ENCODE assay signal across 10 cellular contexts in the genomic region with DNA sequence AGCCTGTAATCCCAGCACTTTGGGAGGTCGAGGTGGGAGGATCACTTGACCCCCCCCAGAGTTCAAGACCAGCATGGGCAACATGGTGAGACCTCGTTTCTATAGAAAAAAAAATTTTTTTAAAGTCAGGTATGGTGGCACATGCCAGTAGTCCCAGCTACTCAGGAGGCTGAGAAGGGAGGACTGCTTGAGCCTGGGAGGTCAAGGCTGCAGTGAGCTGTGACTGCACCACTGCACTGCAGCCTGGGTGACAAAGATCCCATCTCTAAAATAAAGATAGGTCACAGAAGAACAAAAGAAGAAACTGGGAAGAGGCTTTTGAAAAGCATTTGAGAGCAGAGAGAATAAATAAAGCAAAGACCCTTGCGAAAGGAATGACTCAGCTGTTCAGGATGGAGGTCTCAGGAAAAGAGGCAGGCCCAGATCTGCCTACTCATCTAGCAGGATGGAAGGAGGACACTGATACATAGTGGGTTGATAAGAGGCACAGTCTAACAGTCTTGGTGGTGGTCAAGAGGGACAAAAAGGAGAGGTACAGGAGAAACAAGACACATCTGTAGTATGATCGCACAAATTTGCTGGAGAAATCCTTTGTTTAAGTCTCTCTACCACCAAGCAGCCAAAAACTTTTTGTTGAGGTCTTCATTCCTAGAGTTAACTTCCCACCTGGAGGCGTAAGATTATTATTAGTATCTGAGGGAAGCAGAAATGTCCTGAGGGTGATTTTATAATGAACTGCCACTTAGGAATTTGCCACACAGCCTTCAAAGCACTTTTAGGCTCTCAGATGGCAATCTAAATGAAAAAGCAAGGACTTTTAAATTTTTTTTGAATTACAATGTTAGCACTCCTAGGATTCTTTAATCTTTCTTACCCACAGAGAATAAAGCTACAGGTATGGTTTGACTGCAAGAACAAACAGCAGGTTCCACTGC. TPM values are rescaled to one million over a fixed set of nuclear protein-coding genes. Genes with fewer than 3 reads are reported as not detected.
DNase-seq lines count a peak whose midpoint lies in the region; ATAC-seq and TF ChIP-seq lines count a peak whose summit lies in the region.
"Had no signal": no experiment of that assay in that cellular context is flagged by ENCODE, and none has a peak within 500 bp of the region (broad histone marks: within the 10 kb centered on the region; RNA-seq: fewer than 3 reads in every experiment).

No MANE protein-coding gene starts in this region.

- no peak overlapping the region for H2AFZ ChIP-seq in GM23248
- no peak overlapping the region for H2AFZ ChIP-seq in OCI-LY3 (ENCODE audit: low read depth, low read length)

- H3K27ac ChIP-seq in GM23248 (no peak overlapping the region), OCI-LY3 (ENCODE audit: low read length) (no peak overlapping the region)

- H3K9me3 ChIP-seq in GM23248 (ENCODE audit: low read depth) (no peaks in the 10 kb centered on the region), OCI-LY3 (ENCODE audit: insufficient read depth, low read length) (no peaks in the 10 kb centered on the region)

- peaks cover 17% of the 10 kb centered on the region; the same call in 1 of the 2 replicates for H3K36me3 ChIP-seq in GM23248 (ENCODE audit: low read depth)
- peaks cover 6% of the 10 kb centered on the region for H3K36me3 ChIP-seq in OCI-LY3 (replicated peaks; ENCODE audit: low read depth, low read length)

- 90 to 93% methylated on average over 5 of the region's 5 CpGs for WGBS in GM23248 (ENCODE audit: low coverage in 1 of 2, low lambda C conversion rate in 2 of 2, missing lambda C conversion rate in 2 of 2), 2 experiments

- no peak for ATAC-seq in central memory CD8-positive, alpha-beta T cell (replicated peaks; ENCODE audit: extremely low read depth, poor library complexity, severe bottlenecking)

- H3F3A ChIP-seq in GM23248 (ENCODE audit: insufficient read depth): 0 out of 2 replicates have a peak, but pooled peaks cover 6% of the 10 kb centered on the region

- H4K20me1 ChIP-seq in GM23248 (ENCODE audit: insufficient read depth): no peaks in the 10 kb centered on the region
- H4K20me1 ChIP-seq in OCI-LY3 (ENCODE audit: insufficient read depth, low read length): peaks cover 15% of the 10 kb centered on the region

- DNase-seq in GM23248 (peak; percentile 53), nephron progenitor cell (no peak), A172 (ENCODE audit: low spot score) (no peak), mesenteric fat pad (ENCODE audit: low spot score) (no peak), middle frontal gyrus (ENCODE audit: extremely low spot score, low spot score) (no peak), COR-L47 (lab: John Stamatoyannopoulos, UW) (no peak)
- no peak for DNase-seq in central memory CD8-positive, alpha-beta T cell (ENCODE audit: low spot score in 2 of 2)
- DNase-seq: NCI-H2107 had no signal

- peaks cover 5% of the 10 kb centered on the region for H3K4me1 Mint-ChIP-seq in central memory CD8-positive, alpha-beta T cell
- H3K4me1 Mint-ChIP-seq in nephron progenitor cell: no peaks in the 10 kb centered on the region

- no peaks in the 10 kb centered on the region for H3K27me3 ChIP-seq in GM23248 (replicated peaks; ENCODE audit: insufficient read depth)
- H3K27me3 ChIP-seq in OCI-LY3 (ENCODE audit: low read depth, low read length): no peaks in the 10 kb centered on the region

- H3K4me3 ChIP-seq in GM23248 (no peak overlapping the region), OCI-LY3 (ENCODE audit: low read length) (no peak overlapping the region)

- no peaks in the 10 kb centered on the region for H3K79me2 ChIP-seq in GM23248 (ENCODE audit: insufficient read depth)
- H3K79me2 ChIP-seq in OCI-LY3 (ENCODE audit: low read length): no peaks in the 10 kb centered on the region

- peaks cover 29% of the 10 kb centered on the region for H3K36me3 Mint-ChIP-seq in central memory CD8-positive, alpha-beta T cell (ENCODE audit: insufficient read depth)
- peaks cover 74% of the 10 kb centered on the region for H3K36me3 Mint-ChIP-seq in nephron progenitor cell (ENCODE audit: low read depth)

- TF ChIP-seq CTCF in OCI-LY3 (IDR thresholded peaks at IDR 0.05; ENCODE audit: low read depth, low read length) (no peak), nephron progenitor cell (IDR thresholded peaks at IDR 0.05) (no peak)

- H3K27ac Mint-ChIP-seq in central memory CD8-positive, alpha-beta T cell (ENCODE audit: low read depth): peak overlapping the region; percentile 32
- H3K27ac Mint-ChIP-seq in nephron progenitor cell: peak overlapping the region; percentile 86
- H3K27ac Mint-ChIP-seq: natural killer cell treated with Interleukin-12 subunit alpha and Interleukin-12 subunit beta and Interleukin-15 and Interleukin-18, amount 100 ng/mL, for 72 hours had no signal

- H3K4me1 ChIP-seq in GM23248 (ENCODE audit: insufficient read depth) (peaks cover 6% of the 10 kb centered on the region), OCI-LY3 (ENCODE audit: low read length) (peaks cover 17% of the 10 kb centered on the region)

- H3K4me2 ChIP-seq in GM23248 (ENCODE audit: unreplicated experiment) (no peak overlapping the region), OCI-LY3 (ENCODE audit: low read length) (peak overlapping the region; percentile 32; the same call in 1 of the 2 replicates)

- H3K9ac ChIP-seq in GM23248 (no peak overlapping the region), OCI-LY3 (ENCODE audit: low read length) (no peak overlapping the region)

- H3K4me3 Mint-ChIP-seq in central memory CD8-positive, alpha-beta T cell: no peak overlapping the region
- H3K4me3 Mint-ChIP-seq in nephron progenitor cell: no peak overlapping the region
- H3K4me3 Mint-ChIP-seq: natural killer cell treated with Interleukin-12 subunit alpha and Interleukin-12 subunit beta and Interleukin-15 and Interleukin-18, amount 100 ng/mL, for 72 hours had no signal

- in situ Hi-C loops in GM23248 (cut with MboI): loop anchor here (25.0 kb wide), 1 partner anchor 145 kb away; no protein-coding TSS in a partner anchor

- H3K9me3 Mint-ChIP-seq in central memory CD8-positive, alpha-beta T cell: no peaks in the 10 kb centered on the region
- peaks cover 10% of the 10 kb centered on the region for H3K9me3 Mint-ChIP-seq in nephron progenitor cell
- H3K9me3 Mint-ChIP-seq: natural killer cell treated with Interleukin-12 subunit alpha and Interleukin-12 subunit beta and Interleukin-15 and Interleukin-18, amount 100 ng/mL, for 72 hours had no signal

- H3K9me2 ChIP-seq in GM23248 (ENCODE audit: insufficient read depth): no peaks in the 10 kb centered on the region

- no peaks in the 10 kb centered on the region for H3K27me3 Mint-ChIP-seq in central memory CD8-positive, alpha-beta T cell
- no peaks in the 10 kb centered on the region for H3K27me3 Mint-ChIP-seq in nephron progenitor cell (ENCODE audit: low read depth, poor library complexity)
- H3K27me3 Mint-ChIP-seq: natural killer cell treated with Interleukin-12 subunit alpha and Interleukin-12 subunit beta and Interleukin-15 and Interleukin-18, amount 100 ng/mL, for 72 hours had no signal

RNA-seq across cellular contexts. Expression of gene ZSWIM7, which starts 17.6 kb away (rescaled TPM):
- 12.4 and 13.5 TPM in 2 replicates for total RNA-seq in GM23248 (2014; rRNA removed; shearing (Covaris generic))
- 25.8 and 29.1 TPM in 2 replicates for polyA plus RNA-seq in GM23248 (2016; fragmentation: Nextera tagmentation; extraction: Ambion mirVana)
- total RNA-seq in A172 (2014; rRNA removed; shearing (Covaris generic)): 33.6 and 42.1 TPM in 2 replicates
- 34.0 TPM for total RNA-seq in mesenteric fat pad

RNA-seq across cellular contexts. Expression of gene TTC19, which starts 17.7 kb away (rescaled TPM):
- 41.7 and 45.3 TPM in 2 replicates for total RNA-seq in GM23248 (2014; rRNA removed; shearing (Covaris generic))
- 26.3 and 27.9 TPM in 2 replicates for polyA plus RNA-seq in GM23248 (2016; fragmentation: Nextera tagmentation; extraction: Ambion mirVana)
- 65.0 and 74.9 TPM in 2 replicates for total RNA-seq in A172 (2014; rRNA removed; shearing (Covaris generic))
- total RNA-seq in mesenteric fat pad: 27.0 TPM

RNA-seq across cellular contexts. Expression of gene ADORA2B, which starts 37.0 kb away (rescaled TPM):
- total RNA-seq in GM23248 (2014; rRNA removed; shearing (Covaris generic)): 13.7 and 20.2 TPM in 2 replicates
- 10.3 and 13.1 TPM in 2 replicates for polyA plus RNA-seq in GM23248 (2016; fragmentation: Nextera tagmentation; extraction: Ambion mirVana)
- total RNA-seq in A172 (2014; rRNA removed; shearing (Covaris generic)): 32.1 and 37.2 TPM in 2 replicates
- total RNA-seq in mesenteric fat pad: 0.55 TPM
